In genomic region chr9:113707953-113708695, GRCh38 we compare ENCODE assay signal across 17 cellular contexts.
DNase-seq lines count a peak whose midpoint lies in the region; ATAC-seq and TF ChIP-seq lines count a peak whose summit lies in the region.
"Had no signal": no experiment of that assay in that cellular context is flagged by ENCODE, and none has a peak within 500 bp of the region (broad histone marks: within the 10 kb centered on the region; RNA-seq: fewer than 3 reads in every experiment).

No MANE protein-coding gene starts in this region.

- H3K4me1 Mint-ChIP-seq in nephron progenitor cell: peaks cover 9% of the 10 kb centered on the region
- H3K4me1 Mint-ChIP-seq: CD4-positive, CD25-positive, alpha-beta regulatory T cell had no signal

- H3K4me1 ChIP-seq in body of pancreas (peaks cover 41% of the 10 kb centered on the region), tibial nerve (no peaks in the 10 kb centered on the region)

- WGBS in body of pancreas, 2 donors: 59 to 70% methylated on average over 8 of the region's 8 CpGs
- 84 to 90% methylated on average over 8 of the region's 8 CpGs for WGBS in tibial nerve, 2 donors

- H3K27ac ChIP-seq in body of pancreas (peak overlapping the region in 2 of 4 donors; percentile 18 to 23), tibial nerve (no peak overlapping the region)

- TF ChIP-seq CTCF in body of pancreas (IDR thresholded peaks at IDR 0.05): no peak
- TF ChIP-seq CTCF in tibial nerve (IDR thresholded peaks at IDR 0.05): no peak
- TF ChIP-seq CTCF in nephron progenitor cell (IDR thresholded peaks at IDR 0.05): no peak

- intact Hi-C loops in body of pancreas (cut with DNase I): no loop called here
- intact Hi-C loops in sciatic nerve (cut with DNase I): no loop called here

- peaks cover 13% of the 10 kb centered on the region for H3K9me3 Mint-ChIP-seq in nephron progenitor cell

- no peak overlapping the region for H3K4me3 Mint-ChIP-seq in nephron progenitor cell

- DNase-seq in M059J (ENCODE audit: low read depth) (peak; percentile 58), body of pancreas (peak; percentile 8 to 53 (median 38)), kidney tubule cell (ENCODE audit: low spot score) (peak; percentile 32), sciatic nerve (ENCODE audit: low spot score) (peak; percentile 14), NCI-H1092 treated with DMSO at 0.1 percent for 48 hours (lab: John Stamatoyannopoulos, UW) (no peak), tibial nerve (ENCODE audit: low spot score in 2 of 2) (no peak), nephron progenitor cell (no peak)
- DNase-seq: Caco-2; CD4-positive, CD25-positive, alpha-beta regulatory T cell; DMS53; H7; MM.1S; NCI-H1105; NCI-H1694 treated with DMSO at 0.1 percent for 48 hours; NCI-H446; NK-92 treated with Interleukin-12 subunit alpha and Interleukin-12 subunit beta, amount 100 ng/mL, for 24 hours; SIG-M5 had no signal

- ATAC-seq in body of pancreas (no peak), sciatic nerve (no peak)

- no peaks in the 10 kb centered on the region for H3K9me3 ChIP-seq in body of pancreas
- peaks cover 0 to 9% (median 0%) of the 10 kb centered on the region in 4 donors for H3K9me3 ChIP-seq in tibial nerve
- H3K9me3 ChIP-seq: Caco-2 had no signal

- no peak for TF ChIP-seq POLR2A in body of pancreas (IDR thresholded peaks at IDR 0.05)
- TF ChIP-seq POLR2A in tibial nerve (IDR thresholded peaks at IDR 0.05): no peak

- no peak overlapping the region for H3K27ac Mint-ChIP-seq in nephron progenitor cell
- H3K27ac Mint-ChIP-seq: CD4-positive, CD25-positive, alpha-beta regulatory T cell had no signal

- no peak for TF ChIP-seq EP300 in tibial nerve (IDR thresholded peaks at IDR 0.05)

- H3K4me3 ChIP-seq in body of pancreas (no peak overlapping the region), tibial nerve (no peak overlapping the region)

- H3K27me3 ChIP-seq in body of pancreas (no peaks in the 10 kb centered on the region), tibial nerve (no peaks in the 10 kb centered on the region)

- no peaks in the 10 kb centered on the region for H3K36me3 Mint-ChIP-seq in nephron progenitor cell (ENCODE audit: low read depth)
- H3K36me3 Mint-ChIP-seq: CD4-positive, CD25-positive, alpha-beta regulatory T cell had no signal

- peaks cover 13% of the 10 kb centered on the region for H3K27me3 Mint-ChIP-seq in nephron progenitor cell (ENCODE audit: low read depth, poor library complexity)

- no peaks in the 10 kb centered on the region for H3K36me3 ChIP-seq in body of pancreas (replicated peaks in 1 of 2; ENCODE audit: insufficient read depth in 1 of 2, low read depth in 2 of 2)
- H3K36me3 ChIP-seq in tibial nerve: no peaks in the 10 kb centered on the region

Comparison
In these comparisons a context has a peak if more than half of its experiments do, and no peak if none do; other contexts are left out.
1. DNase-seq: peak in M059J (single experiment), body of pancreas (4 of 4), kidney tubule cell (single experiment) and sciatic nerve (single experiment); none in NCI-H1092 treated with DMSO at 0.1 percent for 48 hours (single experiment), tibial nerve (0 of 2) and nephron progenitor cell (single experiment).